Comparison of ENCODE assay signal across 19 cellular contexts in the genomic region with DNA sequence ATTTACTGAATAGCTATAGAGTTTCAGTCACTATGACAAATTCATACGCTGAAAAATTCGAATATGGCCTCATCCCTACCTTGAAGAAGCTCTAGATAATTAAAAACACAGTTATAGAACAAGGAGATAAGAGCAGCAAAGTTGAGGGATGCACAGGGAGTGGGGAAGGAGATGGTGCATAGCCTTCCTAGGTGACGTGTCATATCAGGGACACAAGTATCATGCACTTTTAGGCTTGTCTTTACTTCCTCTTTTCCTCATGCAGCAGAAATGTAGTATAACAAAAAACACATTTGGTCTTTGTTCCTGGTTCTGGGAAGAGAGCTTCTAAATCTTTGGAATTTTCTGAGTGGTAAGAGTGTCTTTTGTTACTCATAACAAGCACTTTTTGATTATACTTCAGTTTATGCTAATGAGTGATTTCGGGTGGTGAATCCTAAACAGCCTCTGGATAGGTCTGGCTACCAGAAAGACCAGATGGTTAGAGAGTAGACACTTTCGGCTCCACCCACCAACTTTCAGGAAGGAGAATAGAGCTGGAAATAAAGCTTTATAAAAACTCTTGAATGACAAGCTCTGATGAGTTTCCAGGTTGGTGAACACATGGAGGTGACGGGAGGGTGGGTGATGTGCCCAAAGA.
"Had no signal": no experiment of that assay in that cellular context is flagged by ENCODE, and none has a peak within 500 bp of the region (broad histone marks: within the 10 kb centered on the region; RNA-seq: fewer than 3 reads in every experiment).

No MANE protein-coding gene starts in this region.

- H3K36me3 ChIP-seq: neural progenitor cell, suprapubic skin, vagina had no signal

- H3K9me3 ChIP-seq: mucosa of descending colon, psoas muscle, suprapubic skin, vagina had no signal

- H3K4me1 ChIP-seq: neural progenitor cell, psoas muscle, suprapubic skin, vagina had no signal

- H3K27ac ChIP-seq: neural progenitor cell, psoas muscle, skin epidermis, suprapubic skin, vagina had no signal

- DNase-seq: activated B cell treated with CpG ODN at 0.5 μM for 24 hours; activated CD4-positive, alpha-beta memory T cell treated with anti-CD3 and anti-CD28 coated beads, Interleukin-2, amount 10 ng/mL, durations not matched to agents 7 days and 5 days; activated CD4-positive, alpha-beta T cell treated with anti-CD3 and anti-CD28 coated beads for 48 hours; activated naive CD4-positive, alpha-beta T cell; activated naive CD8-positive, alpha-beta T cell treated with anti-CD3 and anti-CD28 coated beads for 36 hours; activated T-cell treated with anti-CD3 and anti-CD28 coated beads, Interleukin-2, amount 50 U/mL, for 1 hour; amniotic stem cell; effector CD4-positive, alpha-beta T cell; immature natural killer cell; mucosa of descending colon; naive B cell; psoas muscle; right cardiac atrium; stimulated activated naive CD8-positive, alpha-beta T cell treated with anti-CD3 and anti-CD28 coated beads, Interleukin-15, amount 100 ng/mL, for 72 hours; trophoblast cell had no signal

- H3K4me3 ChIP-seq: mucosa of descending colon, neural progenitor cell, psoas muscle, skin epidermis, suprapubic skin, vagina had no signal

- H3K27me3 ChIP-seq: neural progenitor cell, suprapubic skin, vagina had no signal
